In the genomic region with DNA sequence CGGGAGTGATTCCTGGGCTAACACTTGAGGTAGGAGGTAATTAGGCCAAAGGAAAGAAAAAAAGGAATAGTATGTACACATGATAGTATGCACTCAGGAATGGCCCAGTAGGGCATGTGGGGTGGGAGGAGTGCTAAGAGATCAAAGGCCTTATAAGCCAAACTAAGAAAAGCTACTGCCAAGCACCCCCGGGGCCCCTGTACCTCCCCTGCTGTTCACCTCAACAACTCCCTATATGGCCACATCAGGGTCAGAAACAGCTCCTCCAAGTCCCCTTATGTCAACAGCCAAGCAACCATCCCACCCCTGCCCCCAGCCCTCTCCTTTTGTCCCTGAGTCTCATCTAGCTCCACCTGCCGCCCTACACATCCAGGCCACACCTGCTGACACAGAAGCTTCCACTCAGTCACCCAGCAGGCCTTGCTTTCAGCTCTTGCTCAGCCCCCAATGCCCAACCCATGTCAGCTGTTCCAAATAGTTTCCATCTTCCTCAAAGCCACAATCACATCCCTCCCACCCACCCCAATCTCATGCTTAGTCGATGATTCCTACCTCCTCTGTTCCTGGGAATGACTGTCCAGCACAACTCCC, we compare ENCODE assay signal across 1 cellular context.
TF ChIP-seq lines count a peak whose summit lies in the region.

No MANE protein-coding gene starts in this region.

TF ChIP-seq in GM23338, 12 proteins besides CTCF, POLR2A, EP300 and RAD21:
- TF ChIP-seq, protein P1, sequence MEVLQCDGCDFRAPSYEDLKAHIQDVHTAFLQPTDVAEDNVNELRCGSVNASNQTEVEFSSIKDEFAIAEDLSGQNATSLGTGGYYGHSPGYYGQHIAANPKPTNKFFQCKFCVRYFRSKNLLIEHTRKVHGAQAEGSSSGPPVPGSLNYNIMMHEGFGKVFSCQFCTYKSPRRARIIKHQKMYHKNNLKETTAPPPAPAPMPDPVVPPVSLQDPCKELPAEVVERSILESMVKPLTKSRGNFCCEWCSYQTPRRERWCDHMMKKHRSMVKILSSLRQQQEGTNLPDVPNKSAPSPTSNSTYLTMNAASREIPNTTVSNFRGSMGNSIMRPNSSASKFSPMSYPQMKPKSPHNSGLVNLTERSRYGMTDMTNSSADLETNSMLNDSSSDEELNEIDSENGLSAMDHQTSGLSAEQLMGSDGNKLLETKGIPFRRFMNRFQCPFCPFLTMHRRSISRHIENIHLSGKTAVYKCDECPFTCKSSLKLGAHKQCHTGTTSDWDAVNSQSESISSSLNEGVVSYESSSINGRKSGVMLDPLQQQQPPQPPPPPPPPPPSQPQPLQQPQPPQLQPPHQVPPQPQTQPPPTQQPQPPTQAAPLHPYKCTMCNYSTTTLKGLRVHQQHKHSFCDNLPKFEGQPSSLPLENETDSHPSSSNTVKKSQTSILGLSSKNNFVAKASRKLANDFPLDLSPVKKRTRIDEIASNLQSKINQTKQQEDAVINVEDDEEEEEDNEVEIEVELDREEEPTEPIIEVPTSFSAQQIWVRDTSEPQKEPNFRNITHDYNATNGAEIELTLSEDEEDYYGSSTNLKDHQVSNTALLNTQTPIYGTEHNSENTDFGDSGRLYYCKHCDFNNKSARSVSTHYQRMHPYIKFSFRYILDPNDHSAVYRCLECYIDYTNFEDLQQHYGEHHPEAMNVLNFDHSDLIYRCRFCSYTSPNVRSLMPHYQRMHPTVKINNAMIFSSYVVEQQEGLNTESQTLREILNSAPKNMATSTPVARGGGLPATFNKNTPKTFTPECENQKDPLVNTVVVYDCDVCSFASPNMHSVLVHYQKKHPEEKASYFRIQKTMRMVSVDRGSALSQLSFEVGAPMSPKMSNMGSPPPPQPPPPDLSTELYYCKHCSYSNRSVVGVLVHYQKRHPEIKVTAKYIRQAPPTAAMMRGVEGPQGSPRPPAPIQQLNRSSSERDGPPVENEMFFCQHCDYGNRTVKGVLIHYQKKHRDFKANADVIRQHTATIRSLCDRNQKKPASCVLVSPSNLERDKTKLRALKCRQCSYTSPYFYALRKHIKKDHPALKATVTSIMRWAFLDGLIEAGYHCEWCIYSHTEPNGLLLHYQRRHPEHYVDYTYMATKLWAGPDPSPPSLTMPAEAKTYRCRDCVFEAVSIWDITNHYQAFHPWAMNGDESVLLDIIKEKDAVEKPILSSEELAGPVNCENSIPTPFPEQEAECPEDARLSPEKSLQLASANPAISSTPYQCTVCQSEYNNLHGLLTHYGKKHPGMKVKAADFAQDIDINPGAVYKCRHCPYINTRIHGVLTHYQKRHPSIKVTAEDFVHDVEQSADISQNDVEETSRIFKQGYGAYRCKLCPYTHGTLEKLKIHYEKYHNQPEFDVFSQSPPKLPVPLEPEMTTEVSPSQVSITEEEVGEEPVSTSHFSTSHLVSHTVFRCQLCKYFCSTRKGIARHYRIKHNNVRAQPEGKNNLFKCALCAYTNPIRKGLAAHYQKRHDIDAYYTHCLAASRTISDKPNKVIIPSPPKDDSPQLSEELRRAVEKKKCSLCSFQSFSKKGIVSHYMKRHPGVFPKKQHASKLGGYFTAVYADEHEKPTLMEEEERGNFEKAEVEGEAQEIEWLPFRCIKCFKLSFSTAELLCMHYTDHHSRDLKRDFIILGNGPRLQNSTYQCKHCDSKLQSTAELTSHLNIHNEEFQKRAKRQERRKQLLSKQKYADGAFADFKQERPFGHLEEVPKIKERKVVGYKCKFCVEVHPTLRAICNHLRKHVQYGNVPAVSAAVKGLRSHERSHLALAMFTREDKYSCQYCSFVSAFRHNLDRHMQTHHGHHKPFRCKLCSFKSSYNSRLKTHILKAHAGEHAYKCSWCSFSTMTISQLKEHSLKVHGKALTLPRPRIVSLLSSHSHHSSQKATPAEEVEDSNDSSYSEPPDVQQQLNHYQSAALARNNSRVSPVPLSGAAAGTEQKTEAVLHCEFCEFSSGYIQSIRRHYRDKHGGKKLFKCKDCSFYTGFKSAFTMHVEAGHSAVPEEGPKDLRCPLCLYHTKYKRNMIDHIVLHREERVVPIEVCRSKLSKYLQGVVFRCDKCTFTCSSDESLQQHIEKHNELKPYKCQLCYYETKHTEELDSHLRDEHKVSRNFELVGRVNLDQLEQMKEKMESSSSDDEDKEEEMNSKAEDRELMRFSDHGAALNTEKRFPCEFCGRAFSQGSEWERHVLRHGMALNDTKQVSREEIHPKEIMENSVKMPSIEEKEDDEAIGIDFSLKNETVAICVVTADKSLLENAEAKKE (CRISPR knock-in tag; IDR thresholded peaks at IDR 0.05) = no peak
- TF ChIP-seq ZNF114 (CRISPR knock-in tag; IDR thresholded peaks at IDR 0.05) (no peak), EZH2phosphoT487 (IDR thresholded peaks at IDR 0.05; ENCODE audit: unreplicated experiment) (no peak), EZH2 (IDR thresholded peaks at IDR 0.05; ENCODE audit: low read depth, unreplicated experiment) (no peak), JUNB (IDR thresholded peaks at IDR 0.05; ENCODE audit: unreplicated experiment) (no peak), POLR2AphosphoS5 (IDR thresholded peaks at IDR 0.05; ENCODE audit: low read depth) (no peak), NANOG (IDR thresholded peaks at IDR 0.05; ENCODE audit: borderline replicate concordance) (no peak), ZNF331 (CRISPR knock-in tag; IDR thresholded peaks at IDR 0.05; ENCODE audit: low read depth) (no peak), CREB1 (CRISPR knock-in tag; IDR thresholded peaks at IDR 0.05; ENCODE audit: low read depth) (no peak), STAT1 (IDR thresholded peaks at IDR 0.05; ENCODE audit: unreplicated experiment) (no peak)
- TF ChIP-seq, protein P2, sequence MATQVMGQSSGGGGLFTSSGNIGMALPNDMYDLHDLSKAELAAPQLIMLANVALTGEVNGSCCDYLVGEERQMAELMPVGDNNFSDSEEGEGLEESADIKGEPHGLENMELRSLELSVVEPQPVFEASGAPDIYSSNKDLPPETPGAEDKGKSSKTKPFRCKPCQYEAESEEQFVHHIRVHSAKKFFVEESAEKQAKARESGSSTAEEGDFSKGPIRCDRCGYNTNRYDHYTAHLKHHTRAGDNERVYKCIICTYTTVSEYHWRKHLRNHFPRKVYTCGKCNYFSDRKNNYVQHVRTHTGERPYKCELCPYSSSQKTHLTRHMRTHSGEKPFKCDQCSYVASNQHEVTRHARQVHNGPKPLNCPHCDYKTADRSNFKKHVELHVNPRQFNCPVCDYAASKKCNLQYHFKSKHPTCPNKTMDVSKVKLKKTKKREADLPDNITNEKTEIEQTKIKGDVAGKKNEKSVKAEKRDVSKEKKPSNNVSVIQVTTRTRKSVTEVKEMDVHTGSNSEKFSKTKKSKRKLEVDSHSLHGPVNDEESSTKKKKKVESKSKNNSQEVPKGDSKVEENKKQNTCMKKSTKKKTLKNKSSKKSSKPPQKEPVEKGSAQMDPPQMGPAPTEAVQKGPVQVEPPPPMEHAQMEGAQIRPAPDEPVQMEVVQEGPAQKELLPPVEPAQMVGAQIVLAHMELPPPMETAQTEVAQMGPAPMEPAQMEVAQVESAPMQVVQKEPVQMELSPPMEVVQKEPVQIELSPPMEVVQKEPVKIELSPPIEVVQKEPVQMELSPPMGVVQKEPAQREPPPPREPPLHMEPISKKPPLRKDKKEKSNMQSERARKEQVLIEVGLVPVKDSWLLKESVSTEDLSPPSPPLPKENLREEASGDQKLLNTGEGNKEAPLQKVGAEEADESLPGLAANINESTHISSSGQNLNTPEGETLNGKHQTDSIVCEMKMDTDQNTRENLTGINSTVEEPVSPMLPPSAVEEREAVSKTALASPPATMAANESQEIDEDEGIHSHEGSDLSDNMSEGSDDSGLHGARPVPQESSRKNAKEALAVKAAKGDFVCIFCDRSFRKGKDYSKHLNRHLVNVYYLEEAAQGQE (IDR thresholded peaks at IDR 0.05; ENCODE audit: unreplicated experiment) = no peak
- TF ChIP-seq, protein P3, sequence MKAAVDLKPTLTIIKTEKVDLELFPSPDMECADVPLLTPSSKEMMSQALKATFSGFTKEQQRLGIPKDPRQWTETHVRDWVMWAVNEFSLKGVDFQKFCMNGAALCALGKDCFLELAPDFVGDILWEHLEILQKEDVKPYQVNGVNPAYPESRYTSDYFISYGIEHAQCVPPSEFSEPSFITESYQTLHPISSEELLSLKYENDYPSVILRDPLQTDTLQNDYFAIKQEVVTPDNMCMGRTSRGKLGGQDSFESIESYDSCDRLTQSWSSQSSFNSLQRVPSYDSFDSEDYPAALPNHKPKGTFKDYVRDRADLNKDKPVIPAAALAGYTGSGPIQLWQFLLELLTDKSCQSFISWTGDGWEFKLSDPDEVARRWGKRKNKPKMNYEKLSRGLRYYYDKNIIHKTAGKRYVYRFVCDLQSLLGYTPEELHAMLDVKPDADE (IDR thresholded peaks at IDR 0.05) = no peak
